In genomic region chr9:75889577-75889976, GRCh38 we compare ENCODE assay signal across 8 cellular contexts. TPM values are rescaled to one million over a fixed set of nuclear protein-coding genes. Genes with fewer than 3 reads are reported as not detected.
DNase-seq lines count a peak whose midpoint lies in the region; ATAC-seq and TF ChIP-seq lines count a peak whose summit lies in the region.

No MANE protein-coding gene starts in this region.

- no peak for TF ChIP-seq POLR2A in adrenal gland (IDR thresholded peaks at IDR 0.05)

- H3K4me1 ChIP-seq in adrenal gland (replicated peaks in 1 of 2) (peaks cover 8 to 17% of the 10 kb centered on the region in 2 donors), thoracic aorta (ENCODE audit: control insufficient read depth in 1 of 2, low read depth in 2 of 2) (peaks cover 4 to 30% of the 10 kb centered on the region in 2 donors)

- H3K9me3 Mint-ChIP-seq in activated naive CD4-positive, alpha-beta T cell treated with anti-CD3 and anti-CD28 coated beads for 36 hours: no peaks in the 10 kb centered on the region
- no peaks in the 10 kb centered on the region for H3K9me3 Mint-ChIP-seq in activated naive CD4-positive, alpha-beta T cell treated with anti-CD3 and anti-CD28 coated beads, Interleukin-2, amount 50 U/mL, for 72 hours

- TF ChIP-seq CTCF in adrenal gland (IDR thresholded peaks at IDR 0.05): no peak
- no peak for TF ChIP-seq CTCF in thoracic aorta (IDR thresholded peaks at IDR 0.05)

- CTCF ChIA-PET in activated naive CD4-positive, alpha-beta T cell treated with anti-CD3 and anti-CD28 coated beads for 36 hours (lab: Charles Lee): interaction anchor here (0.6 to 2.1 kb wide), 3 partner anchors 23 to 408 kb away, joined by 3 to 8 read pairs (median 3); no protein-coding TSS in a partner anchor

- H3K27me3 ChIP-seq in adrenal gland: no peaks in the 10 kb centered on the region
- H3K27me3 ChIP-seq in layer of hippocampus (ENCODE audit: control insufficient read depth, insufficient read depth, low read length): no peaks in the 10 kb centered on the region
- H3K27me3 ChIP-seq in thoracic aorta (replicated peaks; ENCODE audit: insufficient read depth): no peaks in the 10 kb centered on the region

- DNase-seq in activated naive CD4-positive, alpha-beta T cell treated with anti-CD3 and anti-CD28 coated beads for 36 hours: peak; percentile 28
- no peak for DNase-seq in activated naive CD4-positive, alpha-beta T cell treated with anti-CD3 and anti-CD28 coated beads, Interleukin-2, amount 50 U/mL, for 72 hours (ENCODE audit: low spot score in 2 of 2)
- DNase-seq in adrenal gland (peak in 4 of 7 donors; percentile 19 to 43 (median 32)), thoracic aorta (ENCODE audit: low spot score) (no peak), cortex of kidney (lab: John Stamatoyannopoulos, UW) (no peak)

- peak overlapping the region; percentile 97 for H3K4me3 Mint-ChIP-seq in activated naive CD4-positive, alpha-beta T cell treated with anti-CD3 and anti-CD28 coated beads for 36 hours

- H3K4me1 Mint-ChIP-seq in activated naive CD4-positive, alpha-beta T cell treated with anti-CD3 and anti-CD28 coated beads for 36 hours (ENCODE audit: low read depth): peaks cover 26% of the 10 kb centered on the region

- H3K27ac ChIP-seq in adrenal gland (peak overlapping the region; percentile 70 to 92 (median 81)), layer of hippocampus (ENCODE audit: low read depth, low read length) (peak overlapping the region; percentile 49), thoracic aorta (peak overlapping the region; percentile 92 to 93)

- H3K4me3 ChIP-seq in adrenal gland (peak overlapping the region; percentile 12 to 81 (median 36)), thoracic aorta (peak overlapping the region; percentile 92)

- H3K36me3 ChIP-seq in adrenal gland (replicated peaks in 1 of 2) (no peaks in the 10 kb centered on the region), thoracic aorta (no peaks in the 10 kb centered on the region)

- ATAC-seq in activated naive CD4-positive, alpha-beta T cell treated with anti-CD3 and anti-CD28 coated beads, Interleukin-2, amount 50 U/mL, for 72 hours: no peak
- peak; percentile 22 for ATAC-seq in thoracic aorta (ENCODE audit: insufficient number of reproducible peaks, low FRiP score, low read depth)
- no peak for ATAC-seq in HG02973 (IDR thresholded peaks at IDR 0.05; ENCODE audit: unreplicated experiment)
- ATAC-seq in HG02588 (IDR thresholded peaks at IDR 0.05; ENCODE audit: unreplicated experiment): no peak

- H3K27ac Mint-ChIP-seq in activated naive CD4-positive, alpha-beta T cell treated with anti-CD3 and anti-CD28 coated beads for 36 hours: peak overlapping the region; percentile 64
- H3K27ac Mint-ChIP-seq in activated naive CD4-positive, alpha-beta T cell treated with anti-CD3 and anti-CD28 coated beads, Interleukin-2, amount 50 U/mL, for 72 hours: peak overlapping the region in 1 of 2 donors; percentile 41

- H3K36me3 Mint-ChIP-seq in activated naive CD4-positive, alpha-beta T cell treated with anti-CD3 and anti-CD28 coated beads for 36 hours (ENCODE audit: low read depth): no peaks in the 10 kb centered on the region
- H3K36me3 Mint-ChIP-seq in activated naive CD4-positive, alpha-beta T cell treated with anti-CD3 and anti-CD28 coated beads, Interleukin-2, amount 50 U/mL, for 72 hours: peaks cover 0 to 5% of the 10 kb centered on the region in 2 donors

- H3K9me3 ChIP-seq in adrenal gland (replicated peaks in 1 of 3) (no peaks in the 10 kb centered on the region), thoracic aorta (no peaks in the 10 kb centered on the region)

- intact Hi-C loops in activated naive CD4-positive, alpha-beta T cell treated with anti-CD3 and anti-CD28 coated beads for 36 hours (cut with micrococcal nuclease): no loop called here
- intact Hi-C loops in adrenal gland (cut with DNase I): loop anchor here in 1 of 2 donors (10.0 kb wide), 1 partner anchor 405 kb away; no protein-coding TSS in a partner anchor

- WGBS in adrenal gland, 4 donors: 0% methylated on average over 7 of the region's 7 CpGs

- H3K27me3 Mint-ChIP-seq in activated naive CD4-positive, alpha-beta T cell treated with anti-CD3 and anti-CD28 coated beads for 36 hours (ENCODE audit: low read depth): no peaks in the 10 kb centered on the region

RNA-seq across cellular contexts. Expression of gene PCSK5, which starts 0.9 kb away (rescaled TPM):
- 1 to 10 TPM; 5.7 to 6.0 TPM for total RNA-seq in activated naive CD4-positive, alpha-beta T cell treated with anti-CD3 and anti-CD28 coated beads for 36 hours
- 1 to 10 TPM; 1.6 to 6.3 TPM for total RNA-seq in activated naive CD4-positive, alpha-beta T cell treated with anti-CD3 and anti-CD28 coated beads, Interleukin-2, amount 50 U/mL, for 72 hours
- total RNA-seq in adrenal gland: 10 to 100 TPM in 4 of 8 donors, 1 to 10 TPM in 4; 4.8 to 31.8 (median 9.7) TPM
- polyA plus RNA-seq in adrenal gland: 1 to 10 TPM; 2.2 to 4.3 (median 3.6) TPM
- 10 to 100 TPM; 41.2 to 63.7 TPM for total RNA-seq in thoracic aorta

Comparison
In these comparisons a context has a peak if more than half of its experiments do, and no peak if none do; other contexts are left out.
1. DNase-seq: peak in activated naive CD4-positive, alpha-beta T cell treated with anti-CD3 and anti-CD28 coated beads for 36 hours (single experiment) and adrenal gland (4 of 7); none in activated naive CD4-positive, alpha-beta T cell treated with anti-CD3 and anti-CD28 coated beads, Interleukin-2, amount 50 U/mL, for 72 hours (0 of 2), thoracic aorta (single experiment) and cortex of kidney (single experiment).
2. Peak in every context shown above with its lines, with median percentiles within 50 percentile points of each other: H3K27ac ChIP-seq.